In the genomic region with DNA sequence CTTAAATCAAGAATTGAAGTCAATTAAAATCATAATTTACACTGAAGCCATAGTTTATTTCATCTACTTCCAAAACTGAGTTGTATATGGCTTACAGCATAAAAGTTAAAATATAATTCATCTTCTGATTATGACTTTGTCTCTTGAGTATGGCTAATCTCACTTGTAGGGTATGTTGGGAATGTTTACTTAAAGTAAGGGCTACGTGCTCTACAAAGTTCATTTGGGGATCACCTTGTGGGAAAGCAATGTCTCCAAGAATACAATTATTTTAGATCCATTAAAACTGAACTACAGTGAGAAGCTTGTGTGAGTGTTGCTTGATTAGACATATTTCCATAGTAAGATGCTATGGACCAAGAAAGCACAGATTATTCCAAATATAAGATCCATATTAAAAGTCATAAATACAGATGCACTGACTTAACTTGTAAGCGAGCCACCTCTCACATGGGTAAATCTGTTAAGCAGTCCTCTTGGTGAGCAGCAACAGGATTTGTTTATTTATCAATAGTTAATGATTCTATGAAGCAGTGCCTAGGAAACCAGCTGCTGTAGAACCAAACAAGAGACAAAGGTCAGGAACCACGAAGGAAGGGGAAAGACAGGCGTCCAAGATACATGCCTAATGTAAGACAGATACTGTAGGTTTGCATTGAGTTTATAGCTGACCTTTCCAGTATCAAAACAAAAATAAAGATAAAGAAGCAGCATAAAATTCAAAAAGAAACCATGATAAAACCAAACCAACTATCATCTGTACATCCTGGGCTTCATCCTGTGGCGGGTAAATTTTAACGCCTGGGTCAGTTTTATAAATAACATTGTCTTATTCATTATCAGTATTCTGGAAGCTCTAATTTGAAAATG, we compare ENCODE assay signal across 2 cellular contexts.
A peak's percentile ranks its signal among the peaks of the same experiment; 100 is the strongest.
TF ChIP-seq lines count a peak whose summit lies in the region.

No MANE protein-coding gene starts in this region.

TF ChIP-seq in HEK293, 187 proteins besides CTCF, POLR2A, EP300 and RAD21:
- TF ChIP-seq ZNF76 (tag by site-specific recombination; IDR thresholded peaks at IDR 0.05; ENCODE audit: borderline replicate concordance, low read depth) (no peak), ZNF239 (tag by site-specific recombination; IDR thresholded peaks at IDR 0.05) (no peak), ZNF335 (tag by site-specific recombination; conservative IDR thresholded peaks at IDR 0.05) (peak; percentile 35; the same call in 1 of the 2 replicates)

TF ChIP-seq in HepG2, 621 proteins besides CTCF, POLR2A, EP300 and RAD21 (continues in another document):
- TF ChIP-seq, protein P1, sequence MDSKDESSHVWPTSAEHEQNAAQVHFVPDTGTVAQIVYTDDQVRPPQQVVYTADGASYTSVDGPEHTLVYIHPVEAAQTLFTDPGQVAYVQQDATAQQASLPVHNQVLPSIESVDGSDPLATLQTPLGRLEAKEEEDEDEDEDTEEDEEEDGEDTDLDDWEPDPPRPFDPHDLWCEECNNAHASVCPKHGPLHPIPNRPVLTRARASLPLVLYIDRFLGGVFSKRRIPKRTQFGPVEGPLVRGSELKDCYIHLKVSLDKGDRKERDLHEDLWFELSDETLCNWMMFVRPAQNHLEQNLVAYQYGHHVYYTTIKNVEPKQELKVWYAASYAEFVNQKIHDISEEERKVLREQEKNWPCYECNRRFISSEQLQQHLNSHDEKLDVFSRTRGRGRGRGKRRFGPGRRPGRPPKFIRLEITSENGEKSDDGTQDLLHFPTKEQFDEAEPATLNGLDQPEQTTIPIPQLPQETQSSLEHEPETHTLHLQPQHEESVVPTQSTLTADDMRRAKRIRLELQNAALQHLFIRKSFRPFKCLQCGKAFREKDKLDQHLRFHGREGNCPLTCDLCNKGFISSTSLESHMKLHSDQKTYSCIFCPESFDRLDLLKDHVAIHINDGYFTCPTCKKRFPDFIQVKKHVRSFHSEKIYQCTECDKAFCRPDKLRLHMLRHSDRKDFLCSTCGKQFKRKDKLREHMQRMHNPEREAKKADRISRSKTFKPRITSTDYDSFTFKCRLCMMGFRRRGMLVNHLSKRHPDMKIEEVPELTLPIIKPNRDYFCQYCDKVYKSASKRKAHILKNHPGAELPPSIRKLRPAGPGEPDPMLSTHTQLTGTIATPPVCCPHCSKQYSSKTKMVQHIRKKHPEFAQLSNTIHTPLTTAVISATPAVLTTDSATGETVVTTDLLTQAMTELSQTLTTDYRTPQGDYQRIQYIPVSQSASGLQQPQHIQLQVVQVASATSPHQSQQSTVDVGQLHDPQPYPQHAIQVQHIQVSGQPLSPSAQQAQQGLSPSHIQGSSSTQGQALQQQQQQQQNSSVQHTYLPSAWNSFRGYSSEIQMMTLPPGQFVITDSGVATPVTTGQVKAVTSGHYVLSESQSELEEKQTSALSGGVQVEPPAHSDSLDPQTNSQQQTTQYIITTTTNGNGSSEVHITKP (CRISPR knock-in tag; IDR thresholded peaks at IDR 0.05; ENCODE audit: low read depth) = no peak
- TF ChIP-seq TBX3 (IDR thresholded peaks at IDR 0.05; ENCODE audit: borderline replicate concordance) = no peak
- no peak for TF ChIP-seq ZFYVE20 (CRISPR knock-in tag; IDR thresholded peaks at IDR 0.05; ENCODE audit: borderline replicate concordance, low read depth)
- TF ChIP-seq MTF1 (CRISPR knock-in tag; IDR thresholded peaks at IDR 0.05) = no peak
- no peak for TF ChIP-seq KMT2B (CRISPR knock-in tag; IDR thresholded peaks at IDR 0.05)
- no peak for TF ChIP-seq ZNF367 (CRISPR knock-in tag; IDR thresholded peaks at IDR 0.05; ENCODE audit: borderline replicate concordance)
- no peak for TF ChIP-seq ZNF7 (CRISPR knock-in tag; IDR thresholded peaks at IDR 0.05)
- TF ChIP-seq, protein P2, sequence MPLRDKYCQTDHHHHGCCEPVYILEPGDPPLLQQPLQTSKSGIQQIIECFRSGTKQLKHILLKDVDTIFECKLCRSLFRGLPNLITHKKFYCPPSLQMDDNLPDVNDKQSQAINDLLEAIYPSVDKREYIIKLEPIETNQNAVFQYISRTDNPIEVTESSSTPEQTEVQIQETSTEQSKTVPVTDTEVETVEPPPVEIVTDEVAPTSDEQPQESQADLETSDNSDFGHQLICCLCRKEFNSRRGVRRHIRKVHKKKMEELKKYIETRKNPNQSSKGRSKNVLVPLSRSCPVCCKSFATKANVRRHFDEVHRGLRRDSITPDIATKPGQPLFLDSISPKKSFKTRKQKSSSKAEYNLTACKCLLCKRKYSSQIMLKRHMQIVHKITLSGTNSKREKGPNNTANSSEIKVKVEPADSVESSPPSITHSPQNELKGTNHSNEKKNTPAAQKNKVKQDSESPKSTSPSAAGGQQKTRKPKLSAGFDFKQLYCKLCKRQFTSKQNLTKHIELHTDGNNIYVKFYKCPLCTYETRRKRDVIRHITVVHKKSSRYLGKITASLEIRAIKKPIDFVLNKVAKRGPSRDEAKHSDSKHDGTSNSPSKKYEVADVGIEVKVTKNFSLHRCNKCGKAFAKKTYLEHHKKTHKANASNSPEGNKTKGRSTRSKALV (CRISPR knock-in tag; IDR thresholded peaks at IDR 0.05) = no peak
- TF ChIP-seq ZFP41 (CRISPR knock-in tag; IDR thresholded peaks at IDR 0.05; ENCODE audit: borderline replicate concordance) = no peak
- TF ChIP-seq ZNF572 (CRISPR knock-in tag; IDR thresholded peaks at IDR 0.05) = no peak
- TF ChIP-seq, protein P3, sequence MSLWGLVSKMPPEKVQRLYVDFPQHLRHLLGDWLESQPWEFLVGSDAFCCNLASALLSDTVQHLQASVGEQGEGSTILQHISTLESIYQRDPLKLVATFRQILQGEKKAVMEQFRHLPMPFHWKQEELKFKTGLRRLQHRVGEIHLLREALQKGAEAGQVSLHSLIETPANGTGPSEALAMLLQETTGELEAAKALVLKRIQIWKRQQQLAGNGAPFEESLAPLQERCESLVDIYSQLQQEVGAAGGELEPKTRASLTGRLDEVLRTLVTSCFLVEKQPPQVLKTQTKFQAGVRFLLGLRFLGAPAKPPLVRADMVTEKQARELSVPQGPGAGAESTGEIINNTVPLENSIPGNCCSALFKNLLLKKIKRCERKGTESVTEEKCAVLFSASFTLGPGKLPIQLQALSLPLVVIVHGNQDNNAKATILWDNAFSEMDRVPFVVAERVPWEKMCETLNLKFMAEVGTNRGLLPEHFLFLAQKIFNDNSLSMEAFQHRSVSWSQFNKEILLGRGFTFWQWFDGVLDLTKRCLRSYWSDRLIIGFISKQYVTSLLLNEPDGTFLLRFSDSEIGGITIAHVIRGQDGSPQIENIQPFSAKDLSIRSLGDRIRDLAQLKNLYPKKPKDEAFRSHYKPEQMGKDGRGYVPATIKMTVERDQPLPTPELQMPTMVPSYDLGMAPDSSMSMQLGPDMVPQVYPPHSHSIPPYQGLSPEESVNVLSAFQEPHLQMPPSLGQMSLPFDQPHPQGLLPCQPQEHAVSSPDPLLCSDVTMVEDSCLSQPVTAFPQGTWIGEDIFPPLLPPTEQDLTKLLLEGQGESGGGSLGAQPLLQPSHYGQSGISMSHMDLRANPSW (CRISPR knock-in tag; IDR thresholded peaks at IDR 0.05; ENCODE audit: borderline replicate concordance) = no peak
- TF ChIP-seq, protein P4, sequence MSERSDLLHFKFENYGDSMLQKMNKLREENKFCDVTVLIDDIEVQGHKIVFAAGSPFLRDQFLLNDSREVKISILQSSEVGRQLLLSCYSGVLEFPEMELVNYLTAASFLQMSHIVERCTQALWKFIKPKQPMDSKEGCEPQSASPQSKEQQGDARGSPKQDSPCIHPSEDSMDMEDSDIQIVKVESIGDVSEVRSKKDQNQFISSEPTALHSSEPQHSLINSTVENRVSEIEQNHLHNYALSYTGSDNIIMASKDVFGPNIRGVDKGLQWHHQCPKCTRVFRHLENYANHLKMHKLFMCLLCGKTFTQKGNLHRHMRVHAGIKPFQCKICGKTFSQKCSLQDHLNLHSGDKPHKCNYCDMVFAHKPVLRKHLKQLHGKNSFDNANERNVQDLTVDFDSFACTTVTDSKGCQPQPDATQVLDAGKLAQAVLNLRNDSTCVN (CRISPR knock-in tag; IDR thresholded peaks at IDR 0.05; ENCODE audit: borderline replicate concordance) = no peak
- no peak for TF ChIP-seq FOXK1 (CRISPR knock-in tag; IDR thresholded peaks at IDR 0.05; ENCODE audit: borderline replicate concordance, low read depth)
- TF ChIP-seq MAF1 (CRISPR knock-in tag; IDR thresholded peaks at IDR 0.05; ENCODE audit: borderline replicate concordance) = no peak
- TF ChIP-seq ZNF24 (IDR thresholded peaks at IDR 0.05) = no peak
- no peak for TF ChIP-seq ZNF331 (CRISPR knock-in tag; IDR thresholded peaks at IDR 0.05)
- TF ChIP-seq SP1 (IDR thresholded peaks at IDR 0.05) = no peak
- TF ChIP-seq SP1 (CRISPR knock-in tag; IDR thresholded peaks at IDR 0.05) = no peak
- TF ChIP-seq, protein P5, sequence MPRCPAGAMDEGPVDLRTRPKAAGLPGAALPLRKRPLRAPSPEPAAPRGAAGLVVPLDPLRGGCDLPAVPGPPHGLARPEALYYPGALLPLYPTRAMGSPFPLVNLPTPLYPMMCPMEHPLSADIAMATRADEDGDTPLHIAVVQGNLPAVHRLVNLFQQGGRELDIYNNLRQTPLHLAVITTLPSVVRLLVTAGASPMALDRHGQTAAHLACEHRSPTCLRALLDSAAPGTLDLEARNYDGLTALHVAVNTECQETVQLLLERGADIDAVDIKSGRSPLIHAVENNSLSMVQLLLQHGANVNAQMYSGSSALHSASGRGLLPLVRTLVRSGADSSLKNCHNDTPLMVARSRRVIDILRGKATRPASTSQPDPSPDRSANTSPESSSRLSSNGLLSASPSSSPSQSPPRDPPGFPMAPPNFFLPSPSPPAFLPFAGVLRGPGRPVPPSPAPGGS (CRISPR knock-in tag; IDR thresholded peaks at IDR 0.05) = no peak
- TF ChIP-seq HES4 (CRISPR knock-in tag; IDR thresholded peaks at IDR 0.05; ENCODE audit: borderline replicate concordance) = no peak
- no peak for TF ChIP-seq ZNF598 (CRISPR knock-in tag; IDR thresholded peaks at IDR 0.05; ENCODE audit: borderline replicate concordance)
- no peak for TF ChIP-seq FOXJ3 (CRISPR knock-in tag; IDR thresholded peaks at IDR 0.05; ENCODE audit: borderline replicate concordance)
- TF ChIP-seq RFX1 (IDR thresholded peaks at IDR 0.05) = peak; percentile 66
- TF ChIP-seq BORCS8-MEF2B (CRISPR knock-in tag; IDR thresholded peaks at IDR 0.05) = no peak
- no peak for TF ChIP-seq KDM2A (CRISPR knock-in tag; IDR thresholded peaks at IDR 0.05; ENCODE audit: borderline replicate concordance, low read depth)
- TF ChIP-seq ZNF607 (CRISPR knock-in tag; IDR thresholded peaks at IDR 0.05; ENCODE audit: borderline replicate concordance) = no peak
- TF ChIP-seq ZNF674 (CRISPR knock-in tag; IDR thresholded peaks at IDR 0.05; ENCODE audit: low read depth) = no peak
- no peak for TF ChIP-seq REL (CRISPR knock-in tag; conservative IDR thresholded peaks at IDR 0.05)
- no peak for TF ChIP-seq SRSF4 (IDR thresholded peaks at IDR 0.05; ENCODE audit: low read depth, low read length, poor library complexity, severe bottlenecking)
- TF ChIP-seq, protein P6, sequence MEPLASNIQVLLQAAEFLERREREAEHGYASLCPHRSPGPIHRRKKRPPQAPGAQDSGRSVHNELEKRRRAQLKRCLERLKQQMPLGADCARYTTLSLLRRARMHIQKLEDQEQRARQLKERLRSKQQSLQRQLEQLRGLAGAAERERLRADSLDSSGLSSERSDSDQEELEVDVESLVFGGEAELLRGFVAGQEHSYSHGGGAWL (CRISPR knock-in tag; IDR thresholded peaks at IDR 0.05) = no peak
- no peak for TF ChIP-seq SP4 (CRISPR knock-in tag; IDR thresholded peaks at IDR 0.05)
- no peak for TF ChIP-seq ZNF563 (CRISPR knock-in tag; IDR thresholded peaks at IDR 0.05)
- peak; percentile 48 for TF ChIP-seq HNF4A (CRISPR knock-in tag; IDR thresholded peaks at IDR 0.05)
- no peak for TF ChIP-seq ZSCAN29 (CRISPR knock-in tag; conservative IDR thresholded peaks at IDR 0.05)
- TF ChIP-seq CHCHD3 (CRISPR knock-in tag; IDR thresholded peaks at IDR 0.05) = no peak
- no peak for TF ChIP-seq ATF7-NPFF (CRISPR knock-in tag; IDR thresholded peaks at IDR 0.05; ENCODE audit: low read depth)
- TF ChIP-seq SRF (IDR thresholded peaks at IDR 0.05; ENCODE audit: low read depth, low read length) = no peak
- no peak for TF ChIP-seq HOXA9 (CRISPR knock-in tag; IDR thresholded peaks at IDR 0.05; ENCODE audit: borderline replicate concordance)
- TF ChIP-seq, protein P7, sequence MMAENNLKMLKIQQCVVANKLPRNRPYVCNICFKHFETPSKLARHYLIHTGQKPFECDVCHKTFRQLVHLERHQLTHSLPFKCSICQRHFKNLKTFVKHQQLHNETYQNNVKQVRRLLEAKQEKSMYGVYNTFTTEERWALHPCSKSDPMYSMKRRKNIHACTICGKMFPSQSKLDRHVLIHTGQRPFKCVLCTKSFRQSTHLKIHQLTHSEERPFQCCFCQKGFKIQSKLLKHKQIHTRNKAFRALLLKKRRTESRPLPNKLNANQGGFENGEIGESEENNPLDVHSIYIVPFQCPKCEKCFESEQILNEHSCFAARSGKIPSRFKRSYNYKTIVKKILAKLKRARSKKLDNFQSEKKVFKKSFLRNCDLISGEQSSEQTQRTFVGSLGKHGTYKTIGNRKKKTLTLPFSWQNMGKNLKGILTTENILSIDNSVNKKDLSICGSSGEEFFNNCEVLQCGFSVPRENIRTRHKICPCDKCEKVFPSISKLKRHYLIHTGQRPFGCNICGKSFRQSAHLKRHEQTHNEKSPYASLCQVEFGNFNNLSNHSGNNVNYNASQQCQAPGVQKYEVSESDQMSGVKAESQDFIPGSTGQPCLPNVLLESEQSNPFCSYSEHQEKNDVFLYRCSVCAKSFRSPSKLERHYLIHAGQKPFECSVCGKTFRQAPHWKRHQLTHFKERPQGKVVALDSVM (CRISPR knock-in tag; IDR thresholded peaks at IDR 0.05) = no peak
- no peak for TF ChIP-seq SRY (CRISPR knock-in tag; IDR thresholded peaks at IDR 0.05)
- TF ChIP-seq KDM6A (CRISPR knock-in tag; IDR thresholded peaks at IDR 0.05; ENCODE audit: low read depth) = peak; percentile 80
- TF ChIP-seq GABPB1 (CRISPR knock-in tag; IDR thresholded peaks at IDR 0.05) = no peak
- TF ChIP-seq CREM (IDR thresholded peaks at IDR 0.05) = 0 out of 2 replicates have a peak, but pooled peaks have one; percentile 28
- TF ChIP-seq CREM (CRISPR knock-in tag; IDR thresholded peaks at IDR 0.05) = no peak
- no peak for TF ChIP-seq ZKSCAN5 (CRISPR knock-in tag; IDR thresholded peaks at IDR 0.05)
- no peak for TF ChIP-seq NR3C1 (CRISPR knock-in tag; IDR thresholded peaks at IDR 0.05)
- TF ChIP-seq, protein P8, sequence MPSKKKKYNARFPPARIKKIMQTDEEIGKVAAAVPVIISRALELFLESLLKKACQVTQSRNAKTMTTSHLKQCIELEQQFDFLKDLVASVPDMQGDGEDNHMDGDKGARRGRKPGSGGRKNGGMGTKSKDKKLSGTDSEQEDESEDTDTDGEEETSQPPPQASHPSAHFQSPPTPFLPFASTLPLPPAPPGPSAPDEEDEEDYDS (CRISPR knock-in tag; IDR thresholded peaks at IDR 0.05) = no peak
- TF ChIP-seq ZMAT3 (CRISPR knock-in tag; conservative IDR thresholded peaks at IDR 0.05) = no peak
- no peak for TF ChIP-seq YY1 (IDR thresholded peaks at IDR 0.05; ENCODE audit: insufficient read depth, insufficient replicate concordance, low read depth, low read length)
- TF ChIP-seq, protein P9, sequence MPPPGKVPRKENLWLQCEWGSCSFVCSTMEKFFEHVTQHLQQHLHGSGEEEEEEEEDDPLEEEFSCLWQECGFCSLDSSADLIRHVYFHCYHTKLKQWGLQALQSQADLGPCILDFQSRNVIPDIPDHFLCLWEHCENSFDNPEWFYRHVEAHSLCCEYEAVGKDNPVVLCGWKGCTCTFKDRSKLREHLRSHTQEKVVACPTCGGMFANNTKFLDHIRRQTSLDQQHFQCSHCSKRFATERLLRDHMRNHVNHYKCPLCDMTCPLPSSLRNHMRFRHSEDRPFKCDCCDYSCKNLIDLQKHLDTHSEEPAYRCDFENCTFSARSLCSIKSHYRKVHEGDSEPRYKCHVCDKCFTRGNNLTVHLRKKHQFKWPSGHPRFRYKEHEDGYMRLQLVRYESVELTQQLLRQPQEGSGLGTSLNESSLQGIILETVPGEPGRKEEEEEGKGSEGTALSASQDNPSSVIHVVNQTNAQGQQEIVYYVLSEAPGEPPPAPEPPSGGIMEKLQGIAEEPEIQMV (CRISPR knock-in tag; IDR thresholded peaks at IDR 0.05; ENCODE audit: low read depth) = no peak
- TF ChIP-seq ZNF251 (CRISPR knock-in tag; IDR thresholded peaks at IDR 0.05) = no peak
- no peak for TF ChIP-seq SMARCC2 (IDR thresholded peaks at IDR 0.05)
- TF ChIP-seq STAG1 (CRISPR knock-in tag; IDR thresholded peaks at IDR 0.05) = no peak
